8 cellular contexts compared by ENCODE assay signal in genomic region chr2:29011650-29012060, GRCh38. TPM values are rescaled to one million over a fixed set of nuclear protein-coding genes. Genes with fewer than 3 reads are reported as not detected.
DNase-seq lines count a peak whose midpoint lies in the region; ATAC-seq and TF ChIP-seq lines count a peak whose summit lies in the region.

No MANE protein-coding gene starts in this region.

- peaks cover 16% of the 10 kb centered on the region for H3K4me1 ChIP-seq in endodermal cell (ENCODE audit: control insufficient read depth, insufficient read depth, low read length)

- no peaks in the 10 kb centered on the region for H3K9me3 ChIP-seq in endodermal cell (ENCODE audit: control insufficient read depth, low read length)

- H3K27ac ChIP-seq in endodermal cell (ENCODE audit: low read depth, low read length), result no peak overlapping the region

- peaks cover 80% of the 10 kb centered on the region for H3K4me1 Mint-ChIP-seq in activated CD8-positive, alpha-beta T cell treated with anti-CD3 and anti-CD28 coated beads, Interleukin-2, amount 10 ng/mL, durations not matched to agents 7 days and 5 days (ENCODE audit: low read depth)
- peaks cover 44% of the 10 kb centered on the region for H3K4me1 Mint-ChIP-seq in endodermal cell

- WGBS in endodermal cell (ENCODE audit: insufficient coverage in 1 of 2, insufficient read length in 1 of 2), 2 experiments, result 77 to 84% methylated on average over 14 of the region's 14 CpGs

- H3K4me3 Mint-ChIP-seq in activated CD8-positive, alpha-beta T cell treated with anti-CD3 and anti-CD28 coated beads, Interleukin-2, amount 10 ng/mL, durations not matched to agents 7 days and 5 days, result peak overlapping the region; percentile 87
- no peak overlapping the region for H3K4me3 Mint-ChIP-seq in endodermal cell

- TF ChIP-seq CTCF in endodermal cell (conservative IDR thresholded peaks at IDR 0.05), result no peak

- no peaks in the 10 kb centered on the region for H3K9me3 Mint-ChIP-seq in activated CD8-positive, alpha-beta T cell treated with anti-CD3 and anti-CD28 coated beads, Interleukin-2, amount 10 ng/mL, durations not matched to agents 7 days and 5 days (ENCODE audit: insufficient read depth)
- H3K9me3 Mint-ChIP-seq in endodermal cell, result no peaks in the 10 kb centered on the region

- no peak overlapping the region for H3K4me3 ChIP-seq in endodermal cell (ENCODE audit: low read length)

- no peaks in the 10 kb centered on the region for H3K27me3 ChIP-seq in endodermal cell (ENCODE audit: control insufficient read depth, insufficient read depth, low read length, poor library complexity, severe bottlenecking)

- peaks cover 6% of the 10 kb centered on the region for H3K36me3 Mint-ChIP-seq in activated CD8-positive, alpha-beta T cell treated with anti-CD3 and anti-CD28 coated beads, Interleukin-2, amount 10 ng/mL, durations not matched to agents 7 days and 5 days (ENCODE audit: low read depth)
- no peaks in the 10 kb centered on the region for H3K36me3 Mint-ChIP-seq in endodermal cell (ENCODE audit: low read depth)

- CTCF ChIA-PET in activated CD8-positive, alpha-beta T cell treated with anti-CD3 and anti-CD28 coated beads, Interleukin-2, amount 10 ng/mL, durations not matched to agents 7 days and 5 days (lab: Charles Lee), result interaction anchor here (1.1 to 5.0 kb wide), 7 partner anchors 11 to 181 kb away, joined by 3 to 25 read pairs (median 4); no protein-coding TSS in a partner anchor

- no peaks in the 10 kb centered on the region for H3K36me3 ChIP-seq in endodermal cell (ENCODE audit: control insufficient read depth, insufficient read depth, low read length)

- ATAC-seq in activated CD8-positive, alpha-beta T cell treated with anti-CD3 and anti-CD28 coated beads, Interleukin-2, amount 10 ng/mL, durations not matched to agents 7 days and 5 days, result peak; percentile 16
- no peak for ATAC-seq in GM21737 (IDR thresholded peaks at IDR 0.05; ENCODE audit: unreplicated experiment)

- DNase-seq in NCI-H2029 (lab: John Stamatoyannopoulos, UW) (peak; percentile 89), endodermal cell (peak; percentile 64), iPS-NIHi7 (ENCODE audit: extremely low spot score) (no peak), NCI-H2196 treated with DMSO at 0.1 percent for 48 hours (lab: John Stamatoyannopoulos, UW; ENCODE audit: unreplicated experiment) (no peak), NCI-H1048 (lab: John Stamatoyannopoulos, UW) (no peak)
- peak; percentile 85 for DNase-seq in activated CD8-positive, alpha-beta T cell treated with anti-CD3 and anti-CD28 coated beads, Interleukin-2, amount 10 ng/mL, durations not matched to agents 7 days and 5 days
- DNase-seq in stimulated activated CD4-positive, alpha-beta T cell treated with anti-CD3 and anti-CD28 coated beads, Interleukin-15, amount 100 ng/mL, for 48 hours (ENCODE audit: low read depth in 2 of 2), result peak; percentile 27 to 45

- POLR2A ChIA-PET in activated CD8-positive, alpha-beta T cell treated with anti-CD3 and anti-CD28 coated beads, Interleukin-2, amount 10 ng/mL, durations not matched to agents 7 days and 5 days (lab: Charles Lee), result interaction anchor here (0.9 to 3.5 kb wide), 9 partner anchors 10 to 117 kb away, joined by 3 to 23 read pairs (median 4); partner anchors contain the start of gene WDR43

- no peak overlapping the region for H3K9ac ChIP-seq in endodermal cell (ENCODE audit: extremely low read depth, low read length, poor library complexity, severe bottlenecking)

- H3K27me3 Mint-ChIP-seq in activated CD8-positive, alpha-beta T cell treated with anti-CD3 and anti-CD28 coated beads, Interleukin-2, amount 10 ng/mL, durations not matched to agents 7 days and 5 days (ENCODE audit: low read depth), result no peaks in the 10 kb centered on the region
- peaks cover 4% of the 10 kb centered on the region for H3K27me3 Mint-ChIP-seq in endodermal cell (ENCODE audit: insufficient read depth)

- H3K27ac Mint-ChIP-seq in activated CD8-positive, alpha-beta T cell treated with anti-CD3 and anti-CD28 coated beads, Interleukin-2, amount 10 ng/mL, durations not matched to agents 7 days and 5 days, result peak overlapping the region; percentile 95
- peak overlapping the region; percentile 49 for H3K27ac Mint-ChIP-seq in endodermal cell

RNA-seq across cellular contexts. Expression of gene TOGARAM2, which starts 30.6 kb away (rescaled TPM):
- 10 to 100 TPM; 10.0 to 10.5 TPM for total RNA-seq in activated CD8-positive, alpha-beta T cell treated with anti-CD3 and anti-CD28 coated beads, Interleukin-2, amount 10 ng/mL, durations not matched to agents 7 days and 5 days
- total RNA-seq in endodermal cell, result 1 to 10 TPM in 1 of 2 donors, under 1 TPM in 1; 0.86 to 4.2 TPM
- 0.43 TPM for polyA plus RNA-seq in endodermal cell (2013, experiment 1 of 2)
- 0.50 TPM for polyA plus RNA-seq in endodermal cell (2013, experiment 2 of 2)

Comparison
In these comparisons a context has a peak if more than half of its experiments do, and no peak if none do; other contexts are left out.
1. DNase-seq: peak in NCI-H2029 (single experiment), activated CD8-positive, alpha-beta T cell treated with anti-CD3 and anti-CD28 coated beads, Interleukin-2, amount 10 ng/mL, durations not matched to agents 7 days and 5 days (single experiment), endodermal cell (single experiment) and stimulated activated CD4-positive, alpha-beta T cell treated with anti-CD3 and anti-CD28 coated beads, Interleukin-15, amount 100 ng/mL, for 48 hours (2 of 2); none in iPS-NIHi7 (single experiment), NCI-H2196 treated with DMSO at 0.1 percent for 48 hours (single experiment) and NCI-H1048 (single experiment).